20 cellular contexts compared by ENCODE assay signal in the genomic region with DNA sequence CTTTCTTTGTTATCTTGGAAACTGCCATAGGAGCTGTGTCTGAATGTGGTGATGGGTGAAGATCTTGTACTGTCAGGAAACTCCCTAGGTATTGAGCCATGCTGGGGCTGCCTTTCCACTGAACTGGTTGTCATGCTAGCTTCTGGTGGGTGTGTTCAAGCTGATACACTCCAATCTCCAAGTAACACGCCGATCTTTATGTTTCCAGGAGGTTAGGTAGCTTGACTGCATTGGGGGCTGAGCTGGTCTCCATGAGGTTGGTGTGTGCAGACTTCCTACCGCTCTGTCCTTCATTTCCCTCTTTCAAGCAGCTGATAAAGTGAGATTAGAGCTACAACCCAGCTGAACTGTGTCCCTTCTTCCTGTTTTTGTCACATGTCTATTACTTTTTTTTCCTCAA.
"Had no signal": no experiment of that assay in that cellular context is flagged by ENCODE, and none has a peak within 500 bp of the region (broad histone marks: within the 10 kb centered on the region; RNA-seq: fewer than 3 reads in every experiment).

No MANE protein-coding gene starts in this region.

- H3K36me3 ChIP-seq: left lung, neural progenitor cell, prostate gland, right atrium auricular region, stomach, thyroid gland, vagina had no signal

- DNase-seq: dorsolateral prefrontal cortex; effector CD4-positive, alpha-beta T cell; left cardiac atrium; left lung; mesendoderm; midbrain; naive thymus-derived CD4-positive, alpha-beta T cell; stimulated activated CD4-positive, alpha-beta T cell treated with anti-CD3 and anti-CD28 coated beads, Interleukin-2, amount 100 ng/mL, for 24 hours; stimulated activated CD4-positive, alpha-beta T cell treated with anti-CD3 and anti-CD28 coated beads, Interleukin-4, amount 100 ng/mL, for 24 hours; stimulated activated naive CD4-positive, alpha-beta T cell treated with Interleukin-2 at 50 U/mL for 16 hours; stomach; thyroid gland; trophoblast cell had no signal

- ATAC-seq: left cardiac atrium; left lung; naive thymus-derived CD4-positive, alpha-beta T cell; sciatic nerve; stimulated activated effector memory CD8-positive, alpha-beta T cell treated with anti-CD3 and anti-CD28 coated beads, Interleukin-12 subunit alpha, Interleukin-12 subunit beta, amount 100 ng/mL, for 72 hours had no signal

- H3K4me3 ChIP-seq: dorsolateral prefrontal cortex, hepatocyte, left lung, neural progenitor cell, prostate gland, right atrium auricular region, stomach, thyroid gland, vagina had no signal

- H3K4me1 ChIP-seq: left lung, neural progenitor cell, prostate gland, right atrium auricular region, stomach, thyroid gland, vagina had no signal

- H3K27ac ChIP-seq: dorsolateral prefrontal cortex, hepatocyte, left lung, neural progenitor cell, prostate gland, right atrium auricular region, stomach, thyroid gland, vagina had no signal

- H3K27me3 ChIP-seq: hepatocyte, left lung, neural progenitor cell, right atrium auricular region, stomach, thyroid gland, vagina had no signal

- H3K9me3 ChIP-seq: prostate gland, right atrium auricular region, thyroid gland, vagina had no signal
